36 cellular contexts compared by ENCODE assay signal in the genomic region with DNA sequence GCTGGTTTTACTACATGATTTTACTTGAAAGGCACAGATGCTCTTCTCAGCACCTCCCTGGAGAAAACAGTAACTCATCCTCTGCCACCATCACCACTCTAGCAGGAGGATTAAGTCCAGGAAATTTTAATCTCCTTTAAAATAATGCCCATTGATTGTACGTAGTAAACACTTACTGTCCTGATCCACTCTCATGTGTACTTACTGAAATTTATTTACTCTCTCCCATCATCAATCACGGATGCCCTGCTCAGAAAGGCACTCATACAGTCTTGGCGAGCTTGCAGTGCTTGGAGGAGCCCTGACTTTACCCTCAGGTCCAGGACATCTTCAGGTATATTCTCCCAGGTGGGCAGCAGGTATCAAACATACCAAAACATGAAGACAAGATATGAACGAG.
"Had no signal": no experiment of that assay in that cellular context is flagged by ENCODE, and none has a peak within 500 bp of the region (broad histone marks: within the 10 kb centered on the region; RNA-seq: fewer than 3 reads in every experiment).

No MANE protein-coding gene starts in this region.

- H3K4me1 Mint-ChIP-seq: activated CD4-positive, alpha-beta T cell treated with anti-CD3 and anti-CD28 coated beads for 36 hours; activated CD4-positive, alpha-beta T cell treated with anti-CD3 and anti-CD28 coated beads, Interleukin-2, amount 10 ng/mL, durations not matched to agents 7 days and 5 days; WTC11 had no signal

- H3K27me3 Mint-ChIP-seq: activated CD4-positive, alpha-beta T cell treated with anti-CD3 and anti-CD28 coated beads for 36 hours; activated T-cell treated with anti-CD3 and anti-CD28 coated beads, Interleukin-2, amount 50 U/mL, for 24 hours had no signal

- H3K4me2 ChIP-seq: SK-N-SH had no signal

- H3K27me3 ChIP-seq: adrenal gland, body of pancreas, breast epithelium, MG63, Peyer's patch, SJSA1 had no signal

- ATAC-seq: activated CD4-positive, alpha-beta T cell treated with anti-CD3 and anti-CD28 coated beads for 36 hours; activated CD4-positive, CD25-positive, alpha-beta regulatory T cell treated with anti-CD3 and anti-CD28 coated beads, Interleukin-2, amount 50 U/mL, for 24 hours; activated CD8-positive, alpha-beta T cell treated with anti-CD3 and anti-CD28 coated beads, Interleukin-2, amount 10 ng/mL, durations not matched to agents 7 days and 5 days; activated naive CD4-positive, alpha-beta T cell treated with anti-CD3 and anti-CD28 coated beads, Interleukin-2, amount 50 U/mL, for 72 hours; body of pancreas; WTC11 had no signal

- H3K4me3 Mint-ChIP-seq: activated CD4-positive, alpha-beta T cell treated with anti-CD3 and anti-CD28 coated beads for 36 hours; activated CD4-positive, alpha-beta T cell treated with anti-CD3 and anti-CD28 coated beads, Interleukin-2, amount 10 ng/mL, durations not matched to agents 7 days and 5 days; activated CD8-positive, alpha-beta T cell treated with anti-CD3 and anti-CD28 coated beads, Interleukin-2, amount 10 ng/mL, durations not matched to agents 7 days and 5 days; activated naive CD4-positive, alpha-beta T cell treated with anti-CD3 and anti-CD28 coated beads for 36 hours; activated T-cell treated with anti-CD3 and anti-CD28 coated beads, Interleukin-2, amount 50 U/mL, for 24 hours; T-helper 1 cell treated with Interleukin-12 subunit alpha and Interleukin-12 subunit beta and Interleukin-4 antibody, amounts not matched to agents 30 μg/mL and 1 μg/mL, for 36 hours; T-helper 2 cell treated with Interferon-gamma antibody and Interleukin-4, amounts not matched to agents 5 μg/mL and 100 μg/mL, for 36 hours; WTC11 had no signal

- H3K36me3 ChIP-seq: adrenal gland, breast epithelium, MG63, Peyer's patch, SJSA1 had no signal

- H3K9me3 Mint-ChIP-seq: activated CD4-positive, alpha-beta T cell treated with anti-CD3 and anti-CD28 coated beads, Interleukin-2, amount 10 ng/mL, durations not matched to agents 7 days and 5 days; T-helper 1 cell treated with Interleukin-12 subunit alpha and Interleukin-12 subunit beta and Interleukin-4 antibody, amounts not matched to agents 30 μg/mL and 1 μg/mL, for 36 hours had no signal

- H3K4me1 ChIP-seq: adrenal gland, body of pancreas, breast epithelium, Peyer's patch, SJSA1 had no signal

- H3K9me3 ChIP-seq: adrenal gland, body of pancreas, breast epithelium, MG63, Peyer's patch, SJSA1, SK-N-SH had no signal

- DNase-seq: activated CD4-positive, alpha-beta T cell treated with anti-CD3 and anti-CD28 coated beads for 36 hours; activated CD4-positive, alpha-beta T cell treated with anti-CD3 and anti-CD28 coated beads, Interleukin-2, amount 10 ng/mL, durations not matched to agents 7 days and 5 days; activated CD4-positive, alpha-beta T cell treated with anti-CD3 and anti-CD28 coated beads, Interleukin-2, amount 50 U/mL, for 48 hours; activated CD8-positive, alpha-beta T cell treated with anti-CD3 and anti-CD28 coated beads, Interleukin-2, amount 10 ng/mL, durations not matched to agents 7 days and 5 days; activated gamma-delta T cell treated with Interleukin-2 at 50 U/mL for 16 hours; activated naive CD4-positive, alpha-beta T cell treated with anti-CD3 and anti-CD28 coated beads for 36 hours; activated T-cell treated with anti-CD3 and anti-CD28 coated beads, Interleukin-2, amount 50 U/mL, for 24 hours; adrenal gland; body of pancreas; cerebellar nuclear complex; Kasumi-1; KG1; MG63; NCI-H1048; NCI-H1105 treated with DMSO at 0.1 percent for 48 hours; NCI-H1436 treated with DMSO at 0.1 percent for 48 hours; NCI-H1694 treated with DMSO at 0.1 percent for 48 hours; NCI-H2029; NCI-H2107; NCI-H226; NCI-H446 treated with DMSO at 0.1 percent for 48 hours; NCI-H526; NCI-H774; Peyer's patch; RPMI8226; SHP77 treated with DMSO at 0.1 percent for 48 hours; SK-N-SH had no signal

- H3K27ac ChIP-seq: adrenal gland, body of pancreas, breast epithelium, Peyer's patch, SJSA1 had no signal

- H3K27ac Mint-ChIP-seq: activated CD4-positive, alpha-beta T cell treated with anti-CD3 and anti-CD28 coated beads for 36 hours; activated CD4-positive, alpha-beta T cell treated with anti-CD3 and anti-CD28 coated beads, Interleukin-2, amount 10 ng/mL, durations not matched to agents 7 days and 5 days; activated CD8-positive, alpha-beta T cell treated with anti-CD3 and anti-CD28 coated beads, Interleukin-2, amount 10 ng/mL, durations not matched to agents 7 days and 5 days; activated naive CD4-positive, alpha-beta T cell treated with anti-CD3 and anti-CD28 coated beads for 36 hours; activated naive CD4-positive, alpha-beta T cell treated with anti-CD3 and anti-CD28 coated beads, Interleukin-2, amount 50 U/mL, for 72 hours; activated T-cell treated with anti-CD3 and anti-CD28 coated beads, Interleukin-2, amount 50 U/mL, for 24 hours; T-helper 1 cell treated with Interleukin-12 subunit alpha and Interleukin-12 subunit beta and Interleukin-4 antibody, amounts not matched to agents 30 μg/mL and 1 μg/mL, for 36 hours; T-helper 2 cell treated with Interferon-gamma antibody and Interleukin-4, amounts not matched to agents 5 μg/mL and 100 μg/mL, for 36 hours; WTC11 had no signal

- H3K4me3 ChIP-seq: adrenal gland, body of pancreas, breast epithelium, MG63, Peyer's patch, SJSA1 had no signal

- FAIRE-seq: astrocyte, TTC549 had no signal

- H3K9me2 ChIP-seq: SK-N-SH had no signal

- H3K9ac ChIP-seq: SK-N-SH had no signal

- H3K36me3 Mint-ChIP-seq: activated naive CD4-positive, alpha-beta T cell treated with anti-CD3 and anti-CD28 coated beads, Interleukin-2, amount 50 U/mL, for 72 hours; WTC11 had no signal
